14 cellular contexts compared by ENCODE assay signal in genomic region chr2:80086831-80087230, GRCh38.
DNase-seq lines count a peak whose midpoint lies in the region; TF ChIP-seq lines count a peak whose summit lies in the region.
"Had no signal": no experiment of that assay in that cellular context is flagged by ENCODE, and none has a peak within 500 bp of the region (broad histone marks: within the 10 kb centered on the region; RNA-seq: fewer than 3 reads in every experiment).

No MANE protein-coding gene starts in this region.

- H3K4me3 Mint-ChIP-seq in activated CD4-positive, alpha-beta T cell treated with anti-CD3 and anti-CD28 coated beads, Interleukin-2, amount 10 ng/mL, durations not matched to agents 24 days and 14 days, result no peak overlapping the region
- H3K4me3 Mint-ChIP-seq in progenitor cell of endocrine pancreas (ENCODE audit: low read depth), result no peak overlapping the region
- H3K4me3 Mint-ChIP-seq: activated T-cell treated with anti-CD3 and anti-CD28 coated beads, Interleukin-2, amount 50 U/mL, for 24 hours had no signal

- H3K27ac Mint-ChIP-seq in activated CD4-positive, alpha-beta T cell treated with anti-CD3 and anti-CD28 coated beads, Interleukin-2, amount 10 ng/mL, durations not matched to agents 24 days and 14 days, result no peak overlapping the region
- no peak overlapping the region for H3K27ac Mint-ChIP-seq in progenitor cell of endocrine pancreas
- H3K27ac Mint-ChIP-seq: activated T-cell treated with anti-CD3 and anti-CD28 coated beads, Interleukin-2, amount 50 U/mL, for 24 hours had no signal

- DNase-seq in GM03348 (ENCODE audit: low spot score) (peak; percentile 22), NOMO-1 treated with DMSO at 0.1 percent for 48 hours (lab: John Stamatoyannopoulos, UW; ENCODE audit: unreplicated experiment) (peak; percentile 19), epithelial cell of esophagus (ENCODE audit: low read depth) (peak; percentile 4), renal cortical epithelial cell (ENCODE audit: low read depth) (peak; percentile 31), cerebellar cortex (ENCODE audit: low spot score) (no peak), progenitor cell of endocrine pancreas (ENCODE audit: low spot score, unreplicated experiment) (no peak), pons (ENCODE audit: low spot score) (no peak)
- DNase-seq in activated CD4-positive, alpha-beta T cell treated with anti-CD3 and anti-CD28 coated beads, Interleukin-2, amount 10 ng/mL, durations not matched to agents 24 days and 14 days, result no peak
- DNase-seq: activated CD4-positive, alpha-beta T cell treated with anti-CD3 and anti-CD28 coated beads for 1 hour; activated T-cell treated with anti-CD3 and anti-CD28 coated beads, Interleukin-2, amount 50 U/mL, for 24 hours; SHP77 treated with DMSO at 0.1 percent for 48 hours had no signal

- H3K27me3 Mint-ChIP-seq in activated CD4-positive, alpha-beta T cell treated with anti-CD3 and anti-CD28 coated beads, Interleukin-2, amount 10 ng/mL, durations not matched to agents 24 days and 14 days, result no peaks in the 10 kb centered on the region
- no peaks in the 10 kb centered on the region for H3K27me3 Mint-ChIP-seq in progenitor cell of endocrine pancreas
- H3K27me3 Mint-ChIP-seq: activated T-cell treated with anti-CD3 and anti-CD28 coated beads, Interleukin-2, amount 50 U/mL, for 24 hours had no signal

- no peaks in the 10 kb centered on the region for H3K36me3 Mint-ChIP-seq in activated CD4-positive, alpha-beta T cell treated with anti-CD3 and anti-CD28 coated beads, Interleukin-2, amount 10 ng/mL, durations not matched to agents 24 days and 14 days (ENCODE audit: low read depth)
- no peaks in the 10 kb centered on the region for H3K36me3 Mint-ChIP-seq in progenitor cell of endocrine pancreas (ENCODE audit: insufficient read depth)

- H3K4me3 ChIP-seq in epithelial cell of esophagus (ENCODE audit: low read length), result no peak overlapping the region
- H3K4me3 ChIP-seq: ascending aorta, skin epidermis, tibial nerve had no signal

- no peaks in the 10 kb centered on the region for H3K9me3 Mint-ChIP-seq in activated CD4-positive, alpha-beta T cell treated with anti-CD3 and anti-CD28 coated beads, Interleukin-2, amount 10 ng/mL, durations not matched to agents 24 days and 14 days
- no peaks in the 10 kb centered on the region for H3K9me3 Mint-ChIP-seq in progenitor cell of endocrine pancreas (ENCODE audit: low read depth)

- H3K4me1 Mint-ChIP-seq in activated CD4-positive, alpha-beta T cell treated with anti-CD3 and anti-CD28 coated beads, Interleukin-2, amount 10 ng/mL, durations not matched to agents 24 days and 14 days, result no peaks in the 10 kb centered on the region
- no peaks in the 10 kb centered on the region for H3K4me1 Mint-ChIP-seq in progenitor cell of endocrine pancreas (ENCODE audit: low read depth)

- TF ChIP-seq CTCF in epithelial cell of esophagus (IDR thresholded peaks at IDR 0.05; ENCODE audit: insufficient read depth, low read depth, low read length, missing control alignments), result no peak
- TF ChIP-seq CTCF in progenitor cell of endocrine pancreas (IDR thresholded peaks at IDR 0.05; ENCODE audit: unreplicated experiment), result no peak

- intact Hi-C loops in activated CD4-positive, alpha-beta T cell treated with anti-CD3 and anti-CD28 coated beads, Interleukin-2, amount 10 ng/mL, durations not matched to agents 24 days and 14 days (cut with micrococcal nuclease), result no loop called here

Comparison
In these comparisons a context has a peak if more than half of its experiments do, and no peak if none do; other contexts are left out.
1. DNase-seq: peak in GM03348 (single experiment), NOMO-1 treated with DMSO at 0.1 percent for 48 hours (single experiment), epithelial cell of esophagus (single experiment) and renal cortical epithelial cell (single experiment); none in activated CD4-positive, alpha-beta T cell treated with anti-CD3 and anti-CD28 coated beads, Interleukin-2, amount 10 ng/mL, durations not matched to agents 24 days and 14 days (single experiment), cerebellar cortex (single experiment), progenitor cell of endocrine pancreas (single experiment) and pons (single experiment).